Comparison of ENCODE assay signal across 27 cellular contexts in the genomic region with DNA sequence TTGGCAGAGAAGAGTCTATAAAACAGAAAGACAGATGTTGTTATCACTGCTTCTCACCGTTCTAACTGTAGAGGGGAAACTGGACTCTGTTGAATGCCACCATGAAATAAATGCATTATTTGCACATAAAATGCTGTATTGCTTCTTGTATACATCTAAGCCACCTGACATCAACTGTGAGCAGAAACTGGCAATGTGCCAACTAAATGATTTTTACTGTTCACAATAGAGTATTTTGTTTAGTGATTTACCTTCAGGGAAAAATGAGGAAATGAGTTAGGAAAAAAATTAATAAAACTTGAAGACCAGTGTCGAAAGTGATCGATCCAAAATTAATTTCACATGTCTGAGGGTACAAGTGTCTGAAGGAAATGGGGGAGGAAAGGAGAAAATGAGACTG.
"Had no signal": no experiment of that assay in that cellular context is flagged by ENCODE, and none has a peak within 500 bp of the region (broad histone marks: within the 10 kb centered on the region; RNA-seq: fewer than 3 reads in every experiment).

No MANE protein-coding gene starts in this region.

- H3K27ac ChIP-seq: left ventricle myocardium inferior, ovary, right atrium auricular region, skin epidermis, suprapubic skin, thoracic aorta, tibial artery, upper lobe of right lung had no signal

- H3K9me3 Mint-ChIP-seq: immature natural killer cell; naive thymus-derived CD4-positive, alpha-beta T cell; natural killer cell treated with Interleukin-12 subunit alpha and Interleukin-12 subunit beta and Interleukin-15 and Interleukin-18, amount 100 ng/mL, for 72 hours had no signal

- H3K9me3 ChIP-seq: left ventricle myocardium inferior, mucosa of descending colon, ovary, right atrium auricular region, suprapubic skin, thoracic aorta, tibial artery, upper lobe of right lung had no signal

- H3K4me1 Mint-ChIP-seq: immature natural killer cell had no signal

- H3K27me3 ChIP-seq: ovary, right atrium auricular region, suprapubic skin, tibial artery, upper lobe of right lung had no signal

- H3K36me3 ChIP-seq: left ventricle myocardium inferior, ovary, right atrium auricular region, suprapubic skin, thoracic aorta, tibial artery, upper lobe of right lung had no signal

- FAIRE-seq: islet of Langerhans, urothelium cell line had no signal

- ATAC-seq: mucosa of descending colon; naive thymus-derived CD4-positive, alpha-beta T cell; natural killer cell treated with Interleukin-12 subunit alpha and Interleukin-12 subunit beta and Interleukin-15 and Interleukin-18, amount 100 ng/mL, for 72 hours; sciatic nerve; upper lobe of right lung had no signal

- H3K4me1 ChIP-seq: left ventricle myocardium inferior, right atrium auricular region, suprapubic skin, tibial artery, upper lobe of right lung had no signal

- DNase-seq: hypothalamus; immature natural killer cell; left ventricle myocardium inferior; mesendoderm; midbrain; mucosa of descending colon; naive thymus-derived CD4-positive, alpha-beta T cell; ovary; stimulated activated CD4-positive, alpha-beta T cell treated with anti-CD3 and anti-CD28 coated beads, Interleukin-12 subunit alpha, Interleukin-12 subunit beta, amount 100 ng/mL, for 4 hours; stimulated activated CD4-positive, alpha-beta T cell treated with anti-CD3 and anti-CD28 coated beads, Interleukin-15, amount 100 ng/mL, for 24 hours; stimulated activated CD4-positive, alpha-beta T cell treated with anti-CD3 and anti-CD28 coated beads, Interleukin-2, amount 100 ng/mL, for 24 hours; stimulated activated CD4-positive, alpha-beta T cell treated with anti-CD3 and anti-CD28 coated beads, Interleukin-4, amount 100 ng/mL, for 1 hour; stimulated activated naive CD4-positive, alpha-beta T cell; tibial artery; trophoblast cell; upper lobe of right lung had no signal

- H3K36me3 Mint-ChIP-seq: natural killer cell treated with Interleukin-12 subunit alpha and Interleukin-12 subunit beta and Interleukin-15 and Interleukin-18, amount 100 ng/mL, for 72 hours had no signal

- H3K27ac Mint-ChIP-seq: immature natural killer cell; natural killer cell treated with Interleukin-12 subunit alpha and Interleukin-12 subunit beta and Interleukin-15 and Interleukin-18, amount 100 ng/mL, for 72 hours; progenitor cell of endocrine pancreas; stimulated activated naive CD8-positive, alpha-beta T cell treated with anti-CD3 and anti-CD28 coated beads, Interleukin-15, Interleukin-2, amounts not matched to agents 100 ng/mL and 50 ng/mL, for 24 hours had no signal

- H3K4me3 Mint-ChIP-seq: immature natural killer cell; naive thymus-derived CD4-positive, alpha-beta T cell; natural killer cell treated with Interleukin-12 subunit alpha and Interleukin-12 subunit beta and Interleukin-15 and Interleukin-18, amount 100 ng/mL, for 72 hours; stimulated activated naive CD8-positive, alpha-beta T cell treated with anti-CD3 and anti-CD28 coated beads, Interleukin-15, Interleukin-2, amounts not matched to agents 100 ng/mL and 50 ng/mL, for 24 hours had no signal

- H3K4me3 ChIP-seq: left ventricle myocardium inferior, lung, mucosa of descending colon, ovary, right atrium auricular region, skin epidermis, suprapubic skin, thoracic aorta, tibial artery, upper lobe of right lung had no signal
